Comparison of ENCODE assay signal across 28 cellular contexts in the genomic region with DNA sequence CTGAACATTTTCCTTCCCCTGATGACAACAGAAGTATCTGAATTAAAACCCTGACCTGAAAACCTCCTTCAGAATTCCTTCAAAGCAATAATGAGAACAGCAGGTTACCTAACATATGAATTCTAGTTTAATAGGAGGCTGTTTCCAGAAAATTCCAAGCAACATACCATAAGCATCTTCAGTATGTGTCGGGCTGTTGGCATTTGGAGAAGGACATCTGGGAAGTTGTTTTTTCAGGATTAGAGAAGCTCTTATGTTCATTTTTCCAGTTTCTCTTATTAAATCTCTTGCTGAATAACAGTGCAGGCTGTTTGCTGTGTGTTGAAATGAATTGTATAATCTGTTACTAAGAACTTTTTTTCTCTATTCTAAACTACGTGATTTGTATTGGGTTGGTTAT.
"Had no signal": no experiment of that assay in that cellular context is flagged by ENCODE, and none has a peak within 500 bp of the region (broad histone marks: within the 10 kb centered on the region; RNA-seq: fewer than 3 reads in every experiment).

No MANE protein-coding gene starts in this region.

- H3K4me1 Mint-ChIP-seq: activated CD4-positive, alpha-beta T cell treated with anti-CD3 and anti-CD28 coated beads, Interleukin-2, amount 10 ng/mL, durations not matched to agents 24 days and 14 days; activated naive CD4-positive, alpha-beta T cell treated with anti-CD3 and anti-CD28 coated beads, Interleukin-2, amount 50 U/mL, for 24 hours; immature natural killer cell had no signal

- H3K4me1 ChIP-seq: body of pancreas, spleen had no signal

- H3K4me3 ChIP-seq: body of pancreas, esophagus muscularis mucosa, gastroesophageal sphincter, spleen, tibial nerve had no signal

- FAIRE-seq: colon, kidney had no signal

- H3K9me3 ChIP-seq: body of pancreas, esophagus muscularis mucosa, gastroesophageal sphincter, spleen, tibial nerve had no signal

- H3K36me3 Mint-ChIP-seq: activated CD4-positive, alpha-beta memory T cell treated with anti-CD3 and anti-CD28 coated beads for 36 hours; activated naive CD4-positive, alpha-beta T cell treated with anti-CD3 and anti-CD28 coated beads, Interleukin-2, amount 50 U/mL, for 24 hours; immature natural killer cell had no signal

- DNase-seq: activated CD4-positive, alpha-beta memory T cell treated with anti-CD3 and anti-CD28 coated beads for 36 hours; activated CD4-positive, alpha-beta T cell treated with anti-CD3 and anti-CD28 coated beads, Interleukin-2, amount 10 ng/mL, durations not matched to agents 24 days and 14 days; activated CD8-positive, alpha-beta memory T cell treated with anti-CD3 and anti-CD28 coated beads, Interleukin-2, amount 50 U/mL, for 4 hours; activated gamma-delta T cell treated with Interleukin-2 at 50 U/mL for 16 hours; activated naive CD8-positive, alpha-beta T cell treated with anti-CD3 and anti-CD28 coated beads, Interleukin-2, amount 50 U/mL, for 24 hours; activated T-cell treated with anti-CD3 and anti-CD28 coated beads, Interleukin-2, amount 50 U/mL, for 1 hour; anterior cingulate cortex; body of pancreas; dermis blood vessel endothelial cell; effector CD4-positive, alpha-beta T cell; head of caudate nucleus; hypothalamus; immature natural killer cell; kidney; left colon; mammary epithelial cell; posterior cingulate gyrus; right cardiac atrium; spleen; stimulated activated naive CD4-positive, alpha-beta T cell treated with Interleukin-2 at 50 U/mL for 16 hours; T1000; WERI-Rb-1 had no signal

- H3K4me3 Mint-ChIP-seq: activated CD4-positive, alpha-beta memory T cell treated with anti-CD3 and anti-CD28 coated beads for 36 hours; activated CD4-positive, alpha-beta T cell treated with anti-CD3 and anti-CD28 coated beads, Interleukin-2, amount 10 ng/mL, durations not matched to agents 24 days and 14 days; activated naive CD4-positive, alpha-beta T cell treated with anti-CD3 and anti-CD28 coated beads, Interleukin-2, amount 50 U/mL, for 24 hours; activated naive CD8-positive, alpha-beta T cell treated with anti-CD3 and anti-CD28 coated beads, Interleukin-2, amount 50 U/mL, for 24 hours; immature natural killer cell; nephron had no signal

- H3K36me3 ChIP-seq: esophagus muscularis mucosa, gastroesophageal sphincter, tibial nerve, WERI-Rb-1 had no signal

- H3K9me3 Mint-ChIP-seq: activated CD4-positive, alpha-beta memory T cell treated with anti-CD3 and anti-CD28 coated beads for 36 hours; activated naive CD4-positive, alpha-beta T cell treated with anti-CD3 and anti-CD28 coated beads, Interleukin-2, amount 50 U/mL, for 24 hours; activated naive CD8-positive, alpha-beta T cell treated with anti-CD3 and anti-CD28 coated beads, Interleukin-2, amount 50 U/mL, for 24 hours; nephron had no signal

- H3K27me3 Mint-ChIP-seq: activated CD4-positive, alpha-beta memory T cell treated with anti-CD3 and anti-CD28 coated beads for 36 hours; activated CD4-positive, alpha-beta T cell treated with anti-CD3 and anti-CD28 coated beads, Interleukin-2, amount 10 ng/mL, durations not matched to agents 24 days and 14 days; activated naive CD4-positive, alpha-beta T cell treated with anti-CD3 and anti-CD28 coated beads, Interleukin-2, amount 50 U/mL, for 24 hours; activated naive CD8-positive, alpha-beta T cell treated with anti-CD3 and anti-CD28 coated beads, Interleukin-2, amount 50 U/mL, for 24 hours had no signal

- H3K27me3 ChIP-seq: body of pancreas, esophagus muscularis mucosa, gastroesophageal sphincter, spleen, tibial nerve had no signal

- H3K27ac ChIP-seq: body of pancreas, esophagus muscularis mucosa, gastroesophageal sphincter, spleen, tibial nerve, WERI-Rb-1 had no signal

- H3K27ac Mint-ChIP-seq: activated CD4-positive, alpha-beta memory T cell treated with anti-CD3 and anti-CD28 coated beads for 36 hours; activated CD4-positive, alpha-beta T cell treated with anti-CD3 and anti-CD28 coated beads, Interleukin-2, amount 10 ng/mL, durations not matched to agents 24 days and 14 days; activated naive CD4-positive, alpha-beta T cell treated with anti-CD3 and anti-CD28 coated beads, Interleukin-2, amount 50 U/mL, for 24 hours; activated naive CD8-positive, alpha-beta T cell treated with anti-CD3 and anti-CD28 coated beads, Interleukin-2, amount 50 U/mL, for 24 hours; immature natural killer cell; nephron had no signal
